Comparison of ENCODE assay signal across 16 cellular contexts in genomic region chr9:36218011-36218410, GRCh38. TPM values are rescaled to one million over a fixed set of nuclear protein-coding genes. Genes with fewer than 3 reads are reported as not detected.
A peak's percentile ranks its signal among the peaks of the same experiment; 100 is the strongest.
DNase-seq lines count a peak whose midpoint lies in the region; ATAC-seq and TF ChIP-seq lines count a peak whose summit lies in the region.
"Had no signal": no experiment of that assay in that cellular context is flagged by ENCODE, and none has a peak within 500 bp of the region (broad histone marks: within the 10 kb centered on the region; RNA-seq: fewer than 3 reads in every experiment).

No MANE protein-coding gene starts in this region.

- H3K4me3 ChIP-seq in DND-41 (ENCODE audit: low read depth in 1 of 2, low read length in 2 of 2) (no peak overlapping the region), right atrium auricular region (no peak overlapping the region)
- H3K4me3 ChIP-seq: BLaER1 treated with 17β-estradiol and CSF1 and Interleukin-3, amounts not matched to agents 10 nM and 100 nM; pancreas had no signal

- peaks cover 56% of the 10 kb centered on the region for H3K4me1 Mint-ChIP-seq in activated CD8-positive, alpha-beta T cell treated with anti-CD3 and anti-CD28 coated beads, Interleukin-2, amount 10 ng/mL, durations not matched to agents 7 days and 5 days (ENCODE audit: low read depth)
- H3K4me1 Mint-ChIP-seq in memory B cell = peaks cover 7% of the 10 kb centered on the region

- POLR2A ChIA-PET in activated CD8-positive, alpha-beta T cell treated with anti-CD3 and anti-CD28 coated beads, Interleukin-2, amount 10 ng/mL, durations not matched to agents 7 days and 5 days (lab: Charles Lee) = interaction anchor here (0.6 to 1.5 kb wide), 2 partner anchors 27 to 153 kb away, joined by 3 read pairs; no protein-coding TSS in a partner anchor

- no peak for DNase-seq in DND-41
- peak; percentile 54 to 67 for DNase-seq in NCI-H2081 (lab: John Stamatoyannopoulos, UW)
- DNase-seq in activated CD8-positive, alpha-beta T cell treated with anti-CD3 and anti-CD28 coated beads, Interleukin-2, amount 10 ng/mL, durations not matched to agents 7 days and 5 days = no peak
- no peak for DNase-seq in memory B cell (ENCODE audit: low spot score in 2 of 2)
- DNase-seq in stimulated activated CD4-positive, alpha-beta T cell treated with anti-CD3 and anti-CD28 coated beads, Interleukin-2, amount 100 ng/mL, for 48 hours = no peak
- no peak for DNase-seq in AG08396 (ENCODE audit: low spot score)
- DNase-seq in right atrium auricular region (ENCODE audit: low spot score) = no peak
- no peak for DNase-seq in DMS79 (lab: John Stamatoyannopoulos, UW)
- DNase-seq: aorta, midbrain, MM.1S, pancreas, SK-N-SH had no signal

- peaks cover 48% of the 10 kb centered on the region for H4K20me1 ChIP-seq in DND-41 (ENCODE audit: insufficient read depth, low read length)

- H3K27ac Mint-ChIP-seq in activated CD8-positive, alpha-beta T cell treated with anti-CD3 and anti-CD28 coated beads, Interleukin-2, amount 10 ng/mL, durations not matched to agents 7 days and 5 days = peak overlapping the region; percentile 90
- peak overlapping the region; percentile 52 for H3K27ac Mint-ChIP-seq in memory B cell

- ATAC-seq in DND-41 (ENCODE audit: insufficient read depth, low read depth) (no peak), memory B cell (ENCODE audit: low read depth) (no peak)
- no peak for ATAC-seq in activated CD8-positive, alpha-beta T cell treated with anti-CD3 and anti-CD28 coated beads, Interleukin-2, amount 10 ng/mL, durations not matched to agents 7 days and 5 days
- ATAC-seq: pancreas had no signal

- H3K27me3 ChIP-seq in DND-41 (ENCODE audit: insufficient read depth, low read length, poor library complexity) (no peaks in the 10 kb centered on the region), right atrium auricular region (no peaks in the 10 kb centered on the region)
- H3K27me3 ChIP-seq: BLaER1 treated with 17β-estradiol and CSF1 and Interleukin-3, amounts not matched to agents 10 nM and 100 nM; pancreas had no signal

- H3K79me2 ChIP-seq in DND-41 (ENCODE audit: insufficient read depth, low read length) = peaks cover 24% of the 10 kb centered on the region

- peak overlapping the region; percentile 42 for H3K4me3 Mint-ChIP-seq in activated CD8-positive, alpha-beta T cell treated with anti-CD3 and anti-CD28 coated beads, Interleukin-2, amount 10 ng/mL, durations not matched to agents 7 days and 5 days
- no peak overlapping the region for H3K4me3 Mint-ChIP-seq in memory B cell

- peaks cover 4% of the 10 kb centered on the region for H3K9me3 Mint-ChIP-seq in activated CD8-positive, alpha-beta T cell treated with anti-CD3 and anti-CD28 coated beads, Interleukin-2, amount 10 ng/mL, durations not matched to agents 7 days and 5 days (ENCODE audit: insufficient read depth)
- H3K9me3 Mint-ChIP-seq in memory B cell = peaks cover 2% of the 10 kb centered on the region

- peak overlapping the region; percentile 31; the same call in 1 of the 2 replicates for H3K27ac ChIP-seq in DND-41 (ENCODE audit: low read length)
- no peak overlapping the region for H3K27ac ChIP-seq in right atrium auricular region
- H3K27ac ChIP-seq: BLaER1 treated with 17β-estradiol and CSF1 and Interleukin-3, amounts not matched to agents 10 nM and 100 nM; pancreas; VCaP had no signal

- H3K9me3 ChIP-seq in DND-41 (ENCODE audit: insufficient read depth, low read length, severe bottlenecking) (peaks cover 7% of the 10 kb centered on the region), right atrium auricular region (peaks cover 0 to 6% of the 10 kb centered on the region in 2 donors)
- H3K9me3 ChIP-seq: pancreas, SK-N-SH had no signal

- H3K4me2 ChIP-seq in DND-41 (ENCODE audit: insufficient read depth, low read length) = no peak overlapping the region
- H3K4me2 ChIP-seq: BLaER1 treated with 17β-estradiol and CSF1 and Interleukin-3, amounts not matched to agents 10 nM and 100 nM; SK-N-SH had no signal

- CTCF ChIA-PET in activated CD8-positive, alpha-beta T cell treated with anti-CD3 and anti-CD28 coated beads, Interleukin-2, amount 10 ng/mL, durations not matched to agents 7 days and 5 days (lab: Charles Lee) = interaction anchor here (1.1 to 1.6 kb wide), 3 partner anchors 11 to 27 kb away, joined by 3 to 7 read pairs (median 4); partner anchors contain the start of gene CLTA

- H3K36me3 Mint-ChIP-seq in activated CD8-positive, alpha-beta T cell treated with anti-CD3 and anti-CD28 coated beads, Interleukin-2, amount 10 ng/mL, durations not matched to agents 7 days and 5 days (ENCODE audit: low read depth) = peaks cover 81% of the 10 kb centered on the region
- peaks cover 29% of the 10 kb centered on the region for H3K36me3 Mint-ChIP-seq in memory B cell

- H2AFZ ChIP-seq in DND-41 (ENCODE audit: low read depth, low read length) = no peak overlapping the region

- H3K4me1 ChIP-seq in DND-41 (ENCODE audit: insufficient read depth, low read length) (peaks cover 24% of the 10 kb centered on the region), right atrium auricular region (peaks cover 0 to 38% of the 10 kb centered on the region in 2 donors)

- H3K36me3 ChIP-seq in DND-41 (ENCODE audit: insufficient read depth, low read length) = peaks cover 84% of the 10 kb centered on the region
- peaks cover 60% of the 10 kb centered on the region for H3K36me3 ChIP-seq in right atrium auricular region

- TF ChIP-seq CTCF in DND-41 (IDR thresholded peaks at IDR 0.05; ENCODE audit: borderline replicate concordance, extremely low read depth, low read length, poor library complexity, severe bottlenecking) (no peak), right atrium auricular region (IDR thresholded peaks at IDR 0.05) (no peak)

- no peaks in the 10 kb centered on the region for H3K27me3 Mint-ChIP-seq in activated CD8-positive, alpha-beta T cell treated with anti-CD3 and anti-CD28 coated beads, Interleukin-2, amount 10 ng/mL, durations not matched to agents 7 days and 5 days (ENCODE audit: low read depth)
- no peaks in the 10 kb centered on the region for H3K27me3 Mint-ChIP-seq in memory B cell

- H3K9ac ChIP-seq in DND-41 (ENCODE audit: low read depth, low read length) = no peak overlapping the region
- H3K9ac ChIP-seq: SK-N-SH had no signal

RNA-seq across cellular contexts. Expression of gene CLTA, which starts 27.3 kb away (rescaled TPM):
- 100 to 1,000 TPM; 167 to 170 TPM for total RNA-seq in activated CD8-positive, alpha-beta T cell treated with anti-CD3 and anti-CD28 coated beads, Interleukin-2, amount 10 ng/mL, durations not matched to agents 7 days and 5 days
- total RNA-seq in right atrium auricular region = 10 to 100 TPM; 67.2 to 87.7 TPM

RNA-seq across cellular contexts. Expression of gene GNE, which starts 40.2 kb away (rescaled TPM):
- total RNA-seq in activated CD8-positive, alpha-beta T cell treated with anti-CD3 and anti-CD28 coated beads, Interleukin-2, amount 10 ng/mL, durations not matched to agents 7 days and 5 days = 10 to 100 TPM; 15.2 to 16.1 TPM
- 10 to 100 TPM; 20.2 to 21.2 TPM for total RNA-seq in right atrium auricular region

RNA-seq across cellular contexts. Expression of gene CCIN, which starts 48.8 kb away (rescaled TPM):
- under 1 TPM; 0.13 to 0.32 TPM for total RNA-seq in activated CD8-positive, alpha-beta T cell treated with anti-CD3 and anti-CD28 coated beads, Interleukin-2, amount 10 ng/mL, durations not matched to agents 7 days and 5 days
- total RNA-seq in right atrium auricular region = not detected
- total RNA-seq: NCI-H460 had no signal

Comparison
In these comparisons a context has a peak if more than half of its experiments do, and no peak if none do; other contexts are left out.
1. DNase-seq: peak in NCI-H2081 (2 of 2); none in DND-41 (single experiment), activated CD8-positive, alpha-beta T cell treated with anti-CD3 and anti-CD28 coated beads, Interleukin-2, amount 10 ng/mL, durations not matched to agents 7 days and 5 days (single experiment), memory B cell (0 of 2), stimulated activated CD4-positive, alpha-beta T cell treated with anti-CD3 and anti-CD28 coated beads, Interleukin-2, amount 100 ng/mL, for 48 hours (0 of 2), AG08396 (single experiment), right atrium auricular region (single experiment) and DMS79 (single experiment).